ENCODE assay signal across 1 cellular context in the genomic region with DNA sequence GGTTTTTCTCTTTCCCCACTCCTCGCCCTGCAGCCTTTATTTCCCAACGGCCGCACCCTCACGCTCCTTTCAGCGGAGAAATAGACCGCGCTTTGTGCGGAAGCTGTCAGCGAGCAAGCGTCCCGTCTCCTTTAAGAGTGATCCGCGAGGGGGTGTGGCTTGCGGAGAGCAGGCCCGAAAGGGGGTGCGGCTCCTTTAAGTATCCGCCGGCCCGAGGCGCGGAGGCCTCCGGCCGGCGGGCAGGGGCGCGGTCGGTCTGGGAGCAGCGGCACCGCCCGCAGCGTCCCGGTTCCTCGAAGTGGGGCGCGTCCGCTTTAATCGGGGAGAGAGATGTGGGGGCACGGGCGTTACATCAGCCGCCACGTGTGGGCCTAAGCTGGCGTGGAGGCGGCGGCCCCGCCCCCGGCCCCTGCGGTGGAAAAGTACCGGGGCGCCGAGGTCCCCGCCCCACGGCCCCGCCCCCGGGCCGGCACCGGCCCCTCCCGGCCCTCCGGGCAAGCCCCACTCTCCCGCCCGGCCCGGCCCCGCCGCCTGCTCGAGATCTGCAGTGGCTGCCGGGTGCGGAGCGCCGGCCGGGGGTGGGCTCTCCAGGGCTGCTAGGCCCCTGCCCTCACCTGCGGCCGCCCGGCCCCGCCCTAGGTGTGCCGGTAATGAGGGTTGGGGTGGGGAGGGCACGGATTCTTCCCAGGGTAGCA.
TF ChIP-seq lines count a peak whose summit lies in the region.

No MANE protein-coding gene starts in this region.

TF ChIP-seq in neural cell, 6 proteins besides CTCF, POLR2A, EP300 and RAD21 (continued from another document):
- TF ChIP-seq, protein P1, sequence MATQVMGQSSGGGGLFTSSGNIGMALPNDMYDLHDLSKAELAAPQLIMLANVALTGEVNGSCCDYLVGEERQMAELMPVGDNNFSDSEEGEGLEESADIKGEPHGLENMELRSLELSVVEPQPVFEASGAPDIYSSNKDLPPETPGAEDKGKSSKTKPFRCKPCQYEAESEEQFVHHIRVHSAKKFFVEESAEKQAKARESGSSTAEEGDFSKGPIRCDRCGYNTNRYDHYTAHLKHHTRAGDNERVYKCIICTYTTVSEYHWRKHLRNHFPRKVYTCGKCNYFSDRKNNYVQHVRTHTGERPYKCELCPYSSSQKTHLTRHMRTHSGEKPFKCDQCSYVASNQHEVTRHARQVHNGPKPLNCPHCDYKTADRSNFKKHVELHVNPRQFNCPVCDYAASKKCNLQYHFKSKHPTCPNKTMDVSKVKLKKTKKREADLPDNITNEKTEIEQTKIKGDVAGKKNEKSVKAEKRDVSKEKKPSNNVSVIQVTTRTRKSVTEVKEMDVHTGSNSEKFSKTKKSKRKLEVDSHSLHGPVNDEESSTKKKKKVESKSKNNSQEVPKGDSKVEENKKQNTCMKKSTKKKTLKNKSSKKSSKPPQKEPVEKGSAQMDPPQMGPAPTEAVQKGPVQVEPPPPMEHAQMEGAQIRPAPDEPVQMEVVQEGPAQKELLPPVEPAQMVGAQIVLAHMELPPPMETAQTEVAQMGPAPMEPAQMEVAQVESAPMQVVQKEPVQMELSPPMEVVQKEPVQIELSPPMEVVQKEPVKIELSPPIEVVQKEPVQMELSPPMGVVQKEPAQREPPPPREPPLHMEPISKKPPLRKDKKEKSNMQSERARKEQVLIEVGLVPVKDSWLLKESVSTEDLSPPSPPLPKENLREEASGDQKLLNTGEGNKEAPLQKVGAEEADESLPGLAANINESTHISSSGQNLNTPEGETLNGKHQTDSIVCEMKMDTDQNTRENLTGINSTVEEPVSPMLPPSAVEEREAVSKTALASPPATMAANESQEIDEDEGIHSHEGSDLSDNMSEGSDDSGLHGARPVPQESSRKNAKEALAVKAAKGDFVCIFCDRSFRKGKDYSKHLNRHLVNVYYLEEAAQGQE (IDR thresholded peaks at IDR 0.05; ENCODE audit: borderline replicate concordance) = peak; percentile 81
- peak; percentile 67 for TF ChIP-seq POLR2AphosphoS5 (IDR thresholded peaks at IDR 0.05)
- TF ChIP-seq TAF1 (IDR thresholded peaks at IDR 0.05; ENCODE audit: low read depth) = peak; percentile 81
- peak; percentile 96 for TF ChIP-seq MXI1 (conservative IDR thresholded peaks at IDR 0.05; ENCODE audit: poor library complexity, severe bottlenecking)
